Comparison of ENCODE assay signal across 28 cellular contexts in genomic region chr17:14432058-14432457, GRCh38.
"Had no signal": no experiment of that assay in that cellular context is flagged by ENCODE, and none has a peak within 500 bp of the region (broad histone marks: within the 10 kb centered on the region; RNA-seq: fewer than 3 reads in every experiment).

No MANE protein-coding gene starts in this region.

- H3K36me3 Mint-ChIP-seq: activated CD4-positive, alpha-beta memory T cell treated with anti-CD3 and anti-CD28 coated beads for 36 hours had no signal

- DNase-seq: activated CD4-positive, alpha-beta memory T cell treated with anti-CD3 and anti-CD28 coated beads for 36 hours; activated CD4-positive, alpha-beta T cell treated with anti-CD3 and anti-CD28 coated beads for 1 hour; activated CD4-positive, alpha-beta T cell treated with anti-CD3 and anti-CD28 coated beads for 48 hours; activated CD4-positive, CD25-positive, alpha-beta regulatory T cell; activated CD8-positive, alpha-beta memory T cell treated with anti-CD3 and anti-CD28 coated beads, Interleukin-2, amount 10 ng/mL, durations not matched to agents 7 days and 5 days; activated CD8-positive, alpha-beta memory T cell treated with anti-CD3 and anti-CD28 coated beads, Interleukin-2, amount 50 U/mL, for 4 hours; activated CD8-positive, alpha-beta T cell treated with anti-CD3 and anti-CD28 coated beads, Interleukin-2, amount 10 ng/mL, durations not matched to agents 7 days and 5 days; activated gamma-delta T cell; activated naive CD4-positive, alpha-beta T cell treated with anti-CD3 and anti-CD28 coated beads, Interleukin-2, amount 50 U/mL, for 16 hours; activated naive CD4-positive, alpha-beta T cell treated with Interleukin-2 at 50 U/mL for 16 hours; activated naive CD8-positive, alpha-beta T cell treated with anti-CD3 and anti-CD28 coated beads, Interleukin-2, amount 50 U/mL, for 24 hours; activated T-cell treated with anti-CD3 and anti-CD28 coated beads, Interleukin-2, amount 50 U/mL, for 1 hour; activated T-cell treated with anti-CD3 and anti-CD28 coated beads, Interleukin-2, amount 50 U/mL, for 48 hours; adrenal gland; amygdala; aorta; body of pancreas; caudate nucleus; cortex of kidney; dermis blood vessel endothelial cell; effector CD4-positive, alpha-beta T cell; effector memory CD8-positive, alpha-beta T cell; erythroblast; foreskin melanocyte; head of caudate nucleus; T-helper 2 cell had no signal

- ATAC-seq: activated CD8-positive, alpha-beta memory T cell treated with anti-CD3 and anti-CD28 coated beads, Interleukin-2, amount 10 ng/mL, durations not matched to agents 7 days and 5 days; activated CD8-positive, alpha-beta T cell treated with anti-CD3 and anti-CD28 coated beads, Interleukin-2, amount 10 ng/mL, durations not matched to agents 7 days and 5 days; activated naive CD8-positive, alpha-beta T cell treated with anti-CD3 and anti-CD28 coated beads, Interleukin-2, amount 50 U/mL, for 24 hours; body of pancreas; effector memory CD8-positive, alpha-beta T cell had no signal

- H3K27me3 ChIP-seq: adrenal gland, body of pancreas, esophagus muscularis mucosa had no signal

- H3K27ac ChIP-seq: adrenal gland, body of pancreas, esophagus muscularis mucosa had no signal

- H3K9me3 ChIP-seq: adrenal gland, body of pancreas, esophagus muscularis mucosa had no signal

- H3K27me3 Mint-ChIP-seq: activated CD4-positive, alpha-beta memory T cell treated with anti-CD3 and anti-CD28 coated beads for 36 hours; activated CD8-positive, alpha-beta memory T cell treated with anti-CD3 and anti-CD28 coated beads, Interleukin-2, amount 10 ng/mL, durations not matched to agents 7 days and 5 days; activated naive CD8-positive, alpha-beta T cell; activated naive CD8-positive, alpha-beta T cell treated with anti-CD3 and anti-CD28 coated beads, Interleukin-2, amount 50 U/mL, for 24 hours; effector memory CD8-positive, alpha-beta T cell had no signal

- H3K27ac Mint-ChIP-seq: activated CD4-positive, alpha-beta memory T cell treated with anti-CD3 and anti-CD28 coated beads for 36 hours; activated CD8-positive, alpha-beta memory T cell treated with anti-CD3 and anti-CD28 coated beads, Interleukin-2, amount 10 ng/mL, durations not matched to agents 7 days and 5 days; activated CD8-positive, alpha-beta T cell treated with anti-CD3 and anti-CD28 coated beads, Interleukin-2, amount 10 ng/mL, durations not matched to agents 7 days and 5 days; activated naive CD8-positive, alpha-beta T cell; activated naive CD8-positive, alpha-beta T cell treated with anti-CD3 and anti-CD28 coated beads, Interleukin-2, amount 50 U/mL, for 24 hours; effector memory CD8-positive, alpha-beta T cell had no signal

- H3K36me3 ChIP-seq: adrenal gland, esophagus muscularis mucosa had no signal

- H3K9me3 Mint-ChIP-seq: activated CD4-positive, alpha-beta memory T cell treated with anti-CD3 and anti-CD28 coated beads for 36 hours; effector memory CD8-positive, alpha-beta T cell had no signal

- H3K4me3 Mint-ChIP-seq: activated CD4-positive, alpha-beta memory T cell treated with anti-CD3 and anti-CD28 coated beads for 36 hours; activated CD8-positive, alpha-beta memory T cell treated with anti-CD3 and anti-CD28 coated beads, Interleukin-2, amount 10 ng/mL, durations not matched to agents 7 days and 5 days; activated CD8-positive, alpha-beta T cell treated with anti-CD3 and anti-CD28 coated beads, Interleukin-2, amount 10 ng/mL, durations not matched to agents 7 days and 5 days; activated naive CD8-positive, alpha-beta T cell; activated naive CD8-positive, alpha-beta T cell treated with anti-CD3 and anti-CD28 coated beads, Interleukin-2, amount 50 U/mL, for 24 hours; effector memory CD8-positive, alpha-beta T cell had no signal

- H3K4me3 ChIP-seq: adrenal gland, body of pancreas, esophagus muscularis mucosa had no signal

- H3K4me1 ChIP-seq: adrenal gland, body of pancreas, esophagus muscularis mucosa had no signal
